Comparison of ENCODE assay signal across 18 cellular contexts in genomic region chr10:130177250-130177649, GRCh38.
"Had no signal": no experiment of that assay in that cellular context is flagged by ENCODE, and none has a peak within 500 bp of the region (broad histone marks: within the 10 kb centered on the region; RNA-seq: fewer than 3 reads in every experiment).

No MANE protein-coding gene starts in this region.

- H3K27ac Mint-ChIP-seq: activated B cell treated with CpG ODN at 0.5 μM for 24 hours; activated CD4-positive, alpha-beta T cell treated with anti-CD3 and anti-CD28 coated beads for 36 hours; activated naive CD8-positive, alpha-beta T cell treated with anti-CD3 and anti-CD28 coated beads, Interleukin-2, amount 10 ng/mL, durations not matched to agents 7 days and 5 days; activated T-cell treated with anti-CD3 and anti-CD28 coated beads, Interleukin-2, amount 50 U/mL, for 24 hours; activated T-helper 2 cell treated with anti-CD3 and anti-CD28 coated beads, Interferon-gamma antibody, Interleukin-2, Interleukin-4, amounts not matched to agents 10 μg/mL and 5 μg/mL and 100 μg/mL, durations not matched to agents 14 hours and 24 hours and 36 hours; nephron; T-helper 1 cell treated with Interleukin-12 subunit alpha and Interleukin-12 subunit beta and Interleukin-4 antibody, amounts not matched to agents 30 μg/mL and 1 μg/mL, for 36 hours had no signal

- H3K9me3 Mint-ChIP-seq: activated B cell treated with CpG ODN at 0.5 μM for 24 hours; activated naive CD8-positive, alpha-beta T cell treated with anti-CD3 and anti-CD28 coated beads, Interleukin-2, amount 10 ng/mL, durations not matched to agents 7 days and 5 days; activated T-cell treated with anti-CD3 and anti-CD28 coated beads, Interleukin-2, amount 50 U/mL, for 24 hours; activated T-helper 2 cell treated with anti-CD3 and anti-CD28 coated beads, Interferon-gamma antibody, Interleukin-2, Interleukin-4, amounts not matched to agents 10 μg/mL and 5 μg/mL and 100 μg/mL, durations not matched to agents 14 hours and 24 hours and 36 hours; nephron; T-helper 1 cell treated with Interleukin-12 subunit alpha and Interleukin-12 subunit beta and Interleukin-4 antibody, amounts not matched to agents 30 μg/mL and 1 μg/mL, for 36 hours had no signal

- H3K27me3 ChIP-seq: heart right ventricle, sigmoid colon had no signal

- H3K4me3 ChIP-seq: heart right ventricle, sigmoid colon, smooth muscle cell had no signal

- H3K27ac ChIP-seq: heart right ventricle had no signal

- H3K4me3 Mint-ChIP-seq: activated B cell treated with CpG ODN at 0.5 μM for 24 hours; activated CD4-positive, alpha-beta T cell treated with anti-CD3 and anti-CD28 coated beads for 36 hours; activated naive CD8-positive, alpha-beta T cell treated with anti-CD3 and anti-CD28 coated beads, Interleukin-2, amount 10 ng/mL, durations not matched to agents 7 days and 5 days; activated T-cell treated with anti-CD3 and anti-CD28 coated beads, Interleukin-2, amount 50 U/mL, for 24 hours; nephron; T-helper 1 cell treated with Interleukin-12 subunit alpha and Interleukin-12 subunit beta and Interleukin-4 antibody, amounts not matched to agents 30 μg/mL and 1 μg/mL, for 36 hours had no signal

- H3K9me3 ChIP-seq: heart right ventricle, sigmoid colon had no signal

- ATAC-seq: activated CD4-positive, alpha-beta T cell treated with anti-CD3 and anti-CD28 coated beads for 36 hours had no signal

- DNase-seq: activated B cell treated with CpG ODN at 0.5 μM for 24 hours; activated CD4-positive, alpha-beta T cell treated with anti-CD3 and anti-CD28 coated beads for 36 hours; activated CD4-positive, alpha-beta T cell treated with anti-CD3 and anti-CD28 coated beads, Interleukin-2, amount 50 U/mL, for 4 hours; activated CD8-positive, alpha-beta memory T cell treated with anti-CD3 and anti-CD28 coated beads for 24 hours; activated CD8-positive, alpha-beta memory T cell treated with anti-CD3 and anti-CD28 coated beads, Interleukin-2, amount 50 U/mL, for 4 hours; activated naive CD4-positive, alpha-beta T cell; activated naive CD8-positive, alpha-beta T cell treated with anti-CD3 and anti-CD28 coated beads, Interleukin-2, amount 10 ng/mL, durations not matched to agents 7 days and 5 days; activated T-cell treated with anti-CD3 and anti-CD28 coated beads, Interleukin-2, amount 50 U/mL, for 24 hours; kidney; sigmoid colon; stimulated activated CD4-positive, alpha-beta T cell treated with anti-CD3 and anti-CD28 coated beads, Interleukin-15, amount 100 ng/mL, for 24 hours; stimulated activated naive CD4-positive, alpha-beta T cell had no signal

- H3K27me3 Mint-ChIP-seq: activated B cell treated with CpG ODN at 0.5 μM for 24 hours; activated CD4-positive, alpha-beta T cell treated with anti-CD3 and anti-CD28 coated beads for 36 hours; activated T-cell treated with anti-CD3 and anti-CD28 coated beads, Interleukin-2, amount 50 U/mL, for 24 hours had no signal

- FAIRE-seq: endometrium, kidney had no signal
